1 cellular context compared by ENCODE assay signal in the genomic region with DNA sequence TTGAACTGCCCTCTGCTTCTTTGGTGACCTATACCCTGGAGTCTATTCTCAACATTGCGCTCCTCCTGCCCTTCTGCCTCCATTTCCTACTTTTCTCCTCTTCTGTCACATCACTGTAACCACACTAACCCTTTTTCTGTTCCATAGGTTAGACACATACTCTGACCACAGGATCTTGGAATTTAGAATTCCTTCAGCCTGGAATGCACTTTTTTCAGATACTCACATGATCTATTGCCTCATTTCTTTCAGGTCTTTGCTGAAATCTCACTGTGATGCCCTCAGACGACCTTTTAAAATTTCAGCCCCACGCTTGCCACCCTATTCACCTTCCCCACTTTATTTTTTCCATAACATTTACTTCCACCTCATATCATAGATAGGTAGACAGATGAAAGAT.
TF ChIP-seq lines count a peak whose summit lies in the region.

No MANE protein-coding gene starts in this region.

TF ChIP-seq in IMR-90, 13 proteins besides CTCF, POLR2A, EP300 and RAD21:
- TF ChIP-seq CEBPB (IDR thresholded peaks at IDR 0.05; ENCODE audit: low read depth, low read length) = peak; percentile 22; the same call in 1 of the 2 replicates
- no peak for TF ChIP-seq NFE2L2 (IDR thresholded peaks at IDR 0.05; ENCODE audit: low read depth, low read length)
- no peak for TF ChIP-seq ELK1 (IDR thresholded peaks at IDR 0.05; ENCODE audit: borderline replicate concordance, low read depth, low read length)
- no peak for TF ChIP-seq MAZ (IDR thresholded peaks at IDR 0.05; ENCODE audit: borderline replicate concordance, low read depth, low read length)
